ENCODE assay signal across 19 cellular contexts in genomic region chr7:9978111-9979064, GRCh38.
DNase-seq lines count a peak whose midpoint lies in the region; ATAC-seq, FAIRE-seq and TF ChIP-seq lines count a peak whose summit lies in the region.
"Had no signal": no experiment of that assay in that cellular context is flagged by ENCODE, and none has a peak within 500 bp of the region (broad histone marks: within the 10 kb centered on the region; RNA-seq: fewer than 3 reads in every experiment).

No MANE protein-coding gene starts in this region.

- no peak overlapping the region for H3K14ac ChIP-seq in IMR-90 (replicated peaks; ENCODE audit: low read depth, low read length)
- H3K14ac ChIP-seq in H1 (ENCODE audit: insufficient read length): no peak overlapping the region
- H3K14ac ChIP-seq in neuronal stem cell (ENCODE audit: low read length): no peak overlapping the region

- FAIRE-seq in H1 (lab: Jason Lieb, UNC): no peak

- no peak overlapping the region for H3K23ac ChIP-seq in IMR-90 (ENCODE audit: low read depth, low read length)
- H3K23ac ChIP-seq in H1 (ENCODE audit: insufficient read length): no peak overlapping the region
- no peak overlapping the region for H3K23ac ChIP-seq in neuronal stem cell (ENCODE audit: low read depth, low read length, poor library complexity)

- H3K79me2 ChIP-seq in OCI-LY1 (ENCODE audit: insufficient read depth, low read length) (no peaks in the 10 kb centered on the region), H1 (ENCODE audit: control insufficient read depth in 1 of 2, insufficient read depth in 2 of 2, low read length in 2 of 2) (no peaks in the 10 kb centered on the region)

- in situ Hi-C loops in IMR-90 (cut with MboI; ENCODE audit: low sequenced_read_pairs): no loop called here

- H3K9me1 ChIP-seq in IMR-90 (ENCODE audit: insufficient read depth, low read length): no peaks in the 10 kb centered on the region

- H3K4ac ChIP-seq in IMR-90 (ENCODE audit: low read depth, low read length): no peak overlapping the region
- no peak overlapping the region for H3K4ac ChIP-seq in H1 (replicated peaks; ENCODE audit: insufficient read length, low read depth, low read length)
- no peak overlapping the region for H3K4ac ChIP-seq in neuronal stem cell (ENCODE audit: low read length)

- H3F3A ChIP-seq in OCI-LY1 (ENCODE audit: insufficient read depth, low read length): no peaks in the 10 kb centered on the region

- no peak overlapping the region for H3K4me2 ChIP-seq in IMR-90 (ENCODE audit: low read depth, low read length)
- peak overlapping the region; percentile 2 for H3K4me2 ChIP-seq in OCI-LY1 (ENCODE audit: low read length)
- H3K4me2 ChIP-seq in H1 (ENCODE audit: insufficient read depth in 1 of 2, low read depth in 2 of 2, low read length in 2 of 2): no peak overlapping the region
- no peak overlapping the region for H3K4me2 ChIP-seq in neuronal stem cell (ENCODE audit: insufficient read depth, low read length, poor library complexity, severe bottlenecking)

- ATAC-seq in IMR-90 (ENCODE audit: low read depth) (no peak), HG03460 (IDR thresholded peaks at IDR 0.05; ENCODE audit: unreplicated experiment) (no peak)

- H2AK5ac ChIP-seq in IMR-90 (ENCODE audit: low read depth, low read length): no peak overlapping the region
- no peak overlapping the region for H2AK5ac ChIP-seq in H1 (ENCODE audit: low read depth, low read length)
- no peak overlapping the region for H2AK5ac ChIP-seq in neuronal stem cell (ENCODE audit: low read depth, low read length)

- no peak for TF ChIP-seq CTCF in IMR-90 (conservative IDR thresholded peaks at IDR 0.05; ENCODE audit: low read depth, low read length)
- no peak for TF ChIP-seq CTCF in OCI-LY1 (IDR thresholded peaks at IDR 0.05; ENCODE audit: low read length)
- no peak for TF ChIP-seq CTCF in H1 (IDR thresholded peaks at IDR 0.05; ENCODE audit: control extremely low read depth in 1 of 3, insufficient read depth in 1 of 3, low read depth in 1 of 3, low read length in 3 of 3)

- no peak for TF ChIP-seq EP300 in H1 (IDR thresholded peaks at IDR 0.05; ENCODE audit: borderline replicate concordance in 1 of 2, low read depth in 2 of 2, low read length in 2 of 2)

- no peak overlapping the region for H4K8ac ChIP-seq in IMR-90 (ENCODE audit: low read depth in 2 of 2, low read length in 2 of 2)
- H4K8ac ChIP-seq in H1 (ENCODE audit: extremely low read depth, insufficient read depth, low read length): no peak overlapping the region
- H4K8ac ChIP-seq in neuronal stem cell (ENCODE audit: low read depth, low read length): no peak overlapping the region

- WGBS in IMR-90 (ENCODE audit: extremely low coverage in 2 of 2, insufficient read length in 1 of 2), 2 experiments: no CpG with 5 or more reads among the region's 4 CpGs
- 88% methylated on average over 4 of the region's 4 CpGs; no CpG with 5 or more reads in 1 of the 2 experiments for WGBS in H1 (ENCODE audit: extremely low coverage in 1 of 2, insufficient coverage in 1 of 2, insufficient read length in 1 of 2, insufficient replicate concordance in 2 of 2, low coverage in 1 of 2, low lambda C conversion rate in 2 of 2, missing lambda C conversion rate in 1 of 2), 2 experiments
- WGBS in neuronal stem cell (ENCODE audit: extremely low coverage in 2 of 2, insufficient read length in 2 of 2, insufficient replicate concordance in 1 of 2), 2 donors: no CpG with 5 or more reads among the region's 4 CpGs

- H3K36me3 ChIP-seq in IMR-90 (ENCODE audit: control insufficient read depth, insufficient read depth, low read length) (no peaks in the 10 kb centered on the region), OCI-LY1 (ENCODE audit: insufficient read depth, low read length) (no peaks in the 10 kb centered on the region), H1 (ENCODE audit: control insufficient read depth in 2 of 4, insufficient read depth in 4 of 4, low read length in 3 of 4) (no peaks in the 10 kb centered on the region), neuronal stem cell (replicated peaks in 1 of 2; ENCODE audit: control insufficient read depth in 2 of 2, insufficient read depth in 2 of 2, low read length in 2 of 2) (no peaks in the 10 kb centered on the region)

- H2BK12ac ChIP-seq in H1 (ENCODE audit: low read depth, low read length) (no peak overlapping the region), neuronal stem cell (ENCODE audit: low read length) (no peak overlapping the region)

- H2AK9ac ChIP-seq in IMR-90 (replicated peaks; ENCODE audit: low read depth, low read length, poor library complexity): no peak overlapping the region

- H2BK120ac ChIP-seq in IMR-90 (ENCODE audit: low read depth, low read length) (no peak overlapping the region), H1 (replicated peaks; ENCODE audit: low read depth, low read length) (no peak overlapping the region), neuronal stem cell (ENCODE audit: low read depth, low read length) (no peak overlapping the region)

- H2BK5ac ChIP-seq in IMR-90 (ENCODE audit: low read depth, low read length, poor library complexity, severe bottlenecking) (no peak overlapping the region), H1 (ENCODE audit: low read depth, low read length) (no peak overlapping the region), neuronal stem cell (ENCODE audit: low read length) (no peak overlapping the region)

- no peak for DNase-seq in IMR-90
- DNase-seq in H1 (ENCODE audit: low read depth in 1 of 2, low spot score in 2 of 2): no peak
- no peak for DNase-seq in neuronal stem cell (ENCODE audit: low spot score)
- DNase-seq in NCI-H526 (lab: John Stamatoyannopoulos, UW): no peak
- DNase-seq in activated CD8-positive, alpha-beta memory T cell treated with anti-CD3 and anti-CD28 coated beads for 24 hours: no peak
- DNase-seq: Caco-2; CD4-positive, alpha-beta T cell; GDM1; GOT3; NCI-H1092 treated with DMSO at 0.1 percent for 48 hours; NCI-H146; NCI-H2029 treated with DMSO at 0.1 percent for 48 hours; NCI-H2171; NCI-H69; NK-92 treated with Interleukin-12 subunit alpha and Interleukin-12 subunit beta, amount 100 ng/mL, for 24 hours; OCI-M1; SHP77 treated with DMSO at 0.1 percent for 48 hours had no signal

- intact Hi-C loops in IMR-90 (cut with micrococcal nuclease): no loop called here

- no peak overlapping the region for H4K5ac ChIP-seq in IMR-90 (ENCODE audit: low read depth, low read length)
- no peak overlapping the region for H4K5ac ChIP-seq in H1 (ENCODE audit: insufficient read length, low read depth, low read length)

- no peak overlapping the region for H2BK15ac ChIP-seq in IMR-90 (ENCODE audit: low read depth, low read length)
- no peak overlapping the region for H2BK15ac ChIP-seq in H1 (ENCODE audit: low read length)
- H2BK15ac ChIP-seq in neuronal stem cell (ENCODE audit: low read length): no peak overlapping the region

- no peaks in the 10 kb centered on the region for H3K79me1 ChIP-seq in IMR-90 (ENCODE audit: low read depth in 1 of 2, low read length in 2 of 2)
- no peaks in the 10 kb centered on the region for H3K79me1 ChIP-seq in H1 (ENCODE audit: low read depth, low read length)
- H3K79me1 ChIP-seq in neuronal stem cell (ENCODE audit: low read depth, low read length): no peaks in the 10 kb centered on the region

- no peak overlapping the region for H3K18ac ChIP-seq in IMR-90 (ENCODE audit: low read depth, low read length)
- H3K18ac ChIP-seq in H1 (ENCODE audit: extremely low read depth, low read length): no peak overlapping the region
- H3K18ac ChIP-seq in neuronal stem cell (ENCODE audit: low read length): no peak overlapping the region

- POLR2A ChIA-PET in IMR-90 (lab: Charles Lee; ENCODE audit: unreplicated experiment): no interaction called here
- POLR2A ChIA-PET in H1 (lab: Charles Lee; ENCODE audit: partially characterized antibody): no interaction called here

- H3K9me2 ChIP-seq in OCI-LY1 (ENCODE audit: low read depth, low read length): no peaks in the 10 kb centered on the region

- TF ChIP-seq POLR2A in IMR-90 (IDR thresholded peaks at IDR 0.05; ENCODE audit: low read depth, low read length) (no peak), H1 (IDR thresholded peaks at IDR 0.05; ENCODE audit: control extremely low read depth in 1 of 2, low read depth in 2 of 2, low read length in 2 of 2) (no peak)

- no peak for TF ChIP-seq RAD21 in IMR-90 (IDR thresholded peaks at IDR 0.05; ENCODE audit: low read length)
- TF ChIP-seq RAD21 in H1 (IDR thresholded peaks at IDR 0.05 in 1 of 2, conservative IDR thresholded peaks at IDR 0.05 in 1 of 2; ENCODE audit: low read depth in 2 of 2, low read length in 2 of 2): no peak

- H3K27me3 ChIP-seq in IMR-90 (ENCODE audit: control insufficient read depth, insufficient read depth, low read length): no peaks in the 10 kb centered on the region
- no peaks in the 10 kb centered on the region for H3K27me3 ChIP-seq in OCI-LY1 (ENCODE audit: insufficient read depth, low read length)
- no peaks in the 10 kb centered on the region for H3K27me3 ChIP-seq in H1 (replicated peaks in 1 of 4; ENCODE audit: control insufficient read depth in 3 of 4, extremely low read depth in 1 of 4, insufficient read depth in 3 of 4, low read length in 3 of 4)
- H3K27me3 ChIP-seq in neuronal stem cell (ENCODE audit: control insufficient read depth in 3 of 3, insufficient read depth in 3 of 3, low read depth in 1 of 3, low read length in 3 of 3): no peaks in the 10 kb centered on the region

- H3K9me3 ChIP-seq in IMR-90 (ENCODE audit: control insufficient read depth, insufficient read depth, low read length) (peaks cover 8% of the 10 kb centered on the region), OCI-LY1 (ENCODE audit: low read length) (no peaks in the 10 kb centered on the region), H1 (ENCODE audit: insufficient read depth in 2 of 2, low read depth in 1 of 2, low read length in 1 of 2) (no peaks in the 10 kb centered on the region), neuronal stem cell (replicated peaks in 1 of 2; ENCODE audit: control insufficient read depth in 2 of 2, insufficient read depth in 1 of 2, low read depth in 1 of 2, low read length in 2 of 2) (no peaks in the 10 kb centered on the region)
- H3K9me3 ChIP-seq: Caco-2 had no signal

- no peak overlapping the region for H2BK20ac ChIP-seq in IMR-90 (ENCODE audit: low read depth, low read length)
- H2BK20ac ChIP-seq in H1 (ENCODE audit: low read length): no peak overlapping the region

- H2AFZ ChIP-seq in IMR-90 (replicated peaks; ENCODE audit: low read length, poor library complexity): no peak overlapping the region
- peak overlapping the region; percentile 57 for H2AFZ ChIP-seq in OCI-LY1 (ENCODE audit: low read length)
- no peak overlapping the region for H2AFZ ChIP-seq in H1 (ENCODE audit: low read length)
- H2AFZ ChIP-seq in neuronal stem cell (ENCODE audit: low read length): peak overlapping the region; percentile 21

- no peaks in the 10 kb centered on the region for H3K4me1 ChIP-seq in IMR-90 (ENCODE audit: control insufficient read depth, insufficient read depth, low read length)
- peaks cover 39% of the 10 kb centered on the region for H3K4me1 ChIP-seq in OCI-LY1 (ENCODE audit: insufficient read depth, low read length, severe bottlenecking)
- no peaks in the 10 kb centered on the region for H3K4me1 ChIP-seq in H1 (replicated peaks in 1 of 4; ENCODE audit: control insufficient read depth in 3 of 4, insufficient read depth in 4 of 4, low read length in 3 of 4)
- H3K4me1 ChIP-seq in neuronal stem cell (ENCODE audit: control insufficient read depth in 2 of 2, insufficient read depth in 1 of 2, low read depth in 1 of 2, low read length in 2 of 2): no peaks in the 10 kb centered on the region
- H3K4me1 ChIP-seq: Caco-2 had no signal

- no TSS peak for BruUV-seq in IMR-90 (replicated peaks; lab: Mats Ljungman, UMichigan)

- dilution Hi-C loops in IMR-90 (cut with HindIII; ENCODE audit: low sequenced_read_pairs, unreplicated experiment): no loop called here

- H3K9ac ChIP-seq in IMR-90 (ENCODE audit: low read depth, low read length) (no peak overlapping the region), OCI-LY1 (ENCODE audit: low read length) (peak overlapping the region; percentile 28; the same call in 1 of the 2 replicates), H1 (replicated peaks in 1 of 4; ENCODE audit: extremely low read depth in 1 of 4, low read depth in 3 of 4, low read length in 3 of 4) (no peak overlapping the region), neuronal stem cell (ENCODE audit: low read depth, low read length, poor library complexity) (no peak overlapping the region)

- CTCF ChIA-PET in IMR-90 (lab: Yijun Ruan, JAX): no interaction called here
- CTCF ChIA-PET in H1 (lab: Charles Lee; ENCODE audit: partially characterized antibody): no interaction called here

- H4K91ac ChIP-seq in IMR-90 (ENCODE audit: insufficient read depth, low read depth, low read length) (no peak overlapping the region), H1 (replicated peaks; ENCODE audit: insufficient read length, low read length) (no peak overlapping the region), neuronal stem cell (ENCODE audit: low read depth, low read length, poor library complexity) (no peak overlapping the region)

- H4K20me1 ChIP-seq in IMR-90 (ENCODE audit: insufficient read depth, low read length) (no peaks in the 10 kb centered on the region), OCI-LY1 (ENCODE audit: insufficient read depth, low read length) (no peaks in the 10 kb centered on the region), H1 (replicated peaks in 1 of 2; ENCODE audit: control insufficient read depth in 1 of 2, insufficient read depth in 2 of 2, low read length in 2 of 2) (no peaks in the 10 kb centered on the region)

- H3K56ac ChIP-seq in IMR-90 (ENCODE audit: extremely low read depth, insufficient read depth, low read length): no peak overlapping the region
- H3K56ac ChIP-seq in H1 (replicated peaks; ENCODE audit: insufficient read length, low read depth, low read length): no peak overlapping the region

- H3K4me3 ChIP-seq in IMR-90 (ENCODE audit: insufficient read depth, low read depth, low read length) (no peak overlapping the region), OCI-LY1 (ENCODE audit: low read depth, low read length, poor library complexity, severe bottlenecking) (no peak overlapping the region), H1 (ENCODE audit: extremely low read depth in 1 of 4, insufficient read depth in 2 of 4, low read depth in 3 of 4, low read length in 4 of 4) (no peak overlapping the region), neuronal stem cell (ENCODE audit: low read length in 2 of 2) (no peak overlapping the region)

- H3K23me2 ChIP-seq in H1 (ENCODE audit: low read depth, low read length): no peaks in the 10 kb centered on the region

- H3K27ac ChIP-seq in IMR-90 (ENCODE audit: insufficient read depth, low read length) (no peak overlapping the region), OCI-LY1 (ENCODE audit: low read depth, low read length, poor library complexity, severe bottlenecking) (peak overlapping the region; percentile 47), H1 (ENCODE audit: low read depth, low read length) (no peak overlapping the region), neuronal stem cell (replicated peaks; ENCODE audit: low read length) (no peak overlapping the region)

Comparison
In these comparisons a context has a peak if more than half of its experiments do, and no peak if none do; other contexts are left out.
1. H2AFZ ChIP-seq: peak in OCI-LY1 (single experiment) and neuronal stem cell (single experiment); none in IMR-90 (single experiment) and H1 (single experiment).